ENCODE assay signal across 25 cellular contexts in genomic region chr11:60959445-60959844, GRCh38. TPM values are rescaled to one million over a fixed set of nuclear protein-coding genes. Genes with fewer than 3 reads are reported as not detected.
A peak's percentile ranks its signal among the peaks of the same experiment; 100 is the strongest.
DNase-seq lines count a peak whose midpoint lies in the region; TF ChIP-seq lines count a peak whose summit lies in the region.
"Had no signal": no experiment of that assay in that cellular context is flagged by ENCODE, and none has a peak within 500 bp of the region (broad histone marks: within the 10 kb centered on the region; RNA-seq: fewer than 3 reads in every experiment).

No MANE protein-coding gene starts in this region.

- CTCF ChIA-PET in RWPE1 (lab: Yijun Ruan, JAX): no interaction called here

- WGBS in mesendoderm (ENCODE audit: extremely low coverage, insufficient coverage, low lambda C conversion rate): no CpG with 5 or more reads among the region's 6 CpGs

- DNase-seq in GM04503 (ENCODE audit: low read depth) (peak; percentile 15), islet precursor cell (peak; percentile 48), cerebellum (ENCODE audit: low spot score) (no peak), RWPE1 (ENCODE audit: low spot score) (no peak), CD14-positive monocyte (ENCODE audit: low spot score) (no peak), mesendoderm (no peak)
- DNase-seq: C1 segment of cervical spinal cord, COR-L47, DMS 273 treated with DMSO at 0.1 percent for 48 hours, DND-41, GF-D8, GM23248, NCI-H1105, NCI-H1694, NCI-H2081 treated with DMSO at 0.1 percent for 48 hours, NCI-H774, SHP77 treated with DMSO at 0.1 percent for 48 hours had no signal

- H3K9ac ChIP-seq in BLaER1 (no peak overlapping the region), mesendoderm (ENCODE audit: low read length) (no peak overlapping the region)
- H3K9ac ChIP-seq: GM23248 had no signal

- H2BK5ac ChIP-seq in mesendoderm (ENCODE audit: low read length): no peak overlapping the region

- H2BK120ac ChIP-seq in mesendoderm (ENCODE audit: low read depth, low read length): no peak overlapping the region

- H3K4ac ChIP-seq in mesendoderm (ENCODE audit: low read depth, low read length): no peak overlapping the region

- peaks cover 3% of the 10 kb centered on the region for H3K27me3 Mint-ChIP-seq in brain
- H3K27me3 Mint-ChIP-seq in CD14-positive monocyte (ENCODE audit: low read depth in 3 of 3): peaks cover 39 to 55% (median 48%) of the 10 kb centered on the region in 3 donors

- POLR2A ChIA-PET in RWPE1 (lab: Yijun Ruan, JAX; ENCODE audit: low non-redundant PET): no interaction called here

- intact Hi-C loops in CD14-positive monocyte (cut with micrococcal nuclease): no loop called here

- H2AK5ac ChIP-seq in mesendoderm (ENCODE audit: low read length): no peak overlapping the region

- no peak overlapping the region for H2BK15ac ChIP-seq in mesendoderm (replicated peaks; ENCODE audit: low read depth)

- H3K27me3 ChIP-seq in BLaER1: no peaks in the 10 kb centered on the region
- no peaks in the 10 kb centered on the region for H3K27me3 ChIP-seq in mesendoderm (ENCODE audit: insufficient read depth, low read length, poor library complexity)

- no peaks in the 10 kb centered on the region for H4K20me1 ChIP-seq in BLaER1

- TF ChIP-seq CTCF in brain (conservative IDR thresholded peaks at IDR 0.05) (no peak), RWPE1 (conservative IDR thresholded peaks at IDR 0.05; ENCODE audit: low read depth) (no peak), CD14-positive monocyte (IDR thresholded peaks at IDR 0.05) (no peak)

- H3K23ac ChIP-seq in mesendoderm (ENCODE audit: low read length): no peak overlapping the region

- H3K4me2 ChIP-seq in BLaER1 (peak overlapping the region; percentile 58), mesendoderm (ENCODE audit: low read length) (no peak overlapping the region)
- H3K4me2 ChIP-seq: A549 had no signal

- H3K4me1 ChIP-seq in BLaER1 (peaks cover 27% of the 10 kb centered on the region), mesendoderm (ENCODE audit: control insufficient read depth, low read depth, low read length) (no peaks in the 10 kb centered on the region)
- H3K4me1 ChIP-seq: A549, HAP-1 had no signal

- peak overlapping the region in 3 of 5 experiments; percentile 3 to 35 (median 11) for H3K27ac Mint-ChIP-seq in brain
- H3K27ac Mint-ChIP-seq in CD14-positive monocyte: no peak overlapping the region

- no peak overlapping the region for H3K27ac ChIP-seq in BLaER1
- H3K27ac ChIP-seq in RWPE1: no peak overlapping the region
- H3K27ac ChIP-seq in mesendoderm (ENCODE audit: low read depth, low read length): no peak overlapping the region
- H3K27ac ChIP-seq: A549, GM23248 had no signal

- no peak overlapping the region for H4K8ac ChIP-seq in mesendoderm (ENCODE audit: low read depth, low read length)

- no peak overlapping the region for H3K4me3 Mint-ChIP-seq in brain
- H3K4me3 Mint-ChIP-seq in CD14-positive monocyte: peak overlapping the region in 1 of 2 donors; percentile 43

- no peaks in the 10 kb centered on the region for H3K79me2 ChIP-seq in mesendoderm (ENCODE audit: control insufficient read depth, insufficient read depth, low read length)

- no peak overlapping the region for H3K18ac ChIP-seq in mesendoderm (ENCODE audit: low read length)

- no peak overlapping the region for H3K56ac ChIP-seq in mesendoderm (ENCODE audit: low read length)

- H3K4me1 Mint-ChIP-seq in brain: peaks cover 9% of the 10 kb centered on the region
- peaks cover 25% of the 10 kb centered on the region for H3K4me1 Mint-ChIP-seq in CD14-positive monocyte

- no peak overlapping the region for H3K4me3 ChIP-seq in BLaER1
- H3K4me3 ChIP-seq in mesendoderm (ENCODE audit: low read length): no peak overlapping the region
- H3K4me3 ChIP-seq: A549, GM12878, GM23248, HAP-1 had no signal

- H3K9me3 Mint-ChIP-seq in brain: peaks cover 0 to 6% (median 3%) of the 10 kb centered on the region in 5 experiments
- H3K9me3 Mint-ChIP-seq in CD14-positive monocyte: peaks cover 0 to 3% (median 0%) of the 10 kb centered on the region in 7 donors

- H3K36me3 ChIP-seq in BLaER1 (no peaks in the 10 kb centered on the region), mesendoderm (ENCODE audit: control insufficient read depth, insufficient read depth, low read length) (no peaks in the 10 kb centered on the region)
- H3K36me3 ChIP-seq: HAP-1 had no signal

- H3K9me3 ChIP-seq in BLaER1: no peaks in the 10 kb centered on the region
- H3K9me3 ChIP-seq: A549, HAP-1 had no signal

- H4K5ac ChIP-seq in mesendoderm (ENCODE audit: low read length): no peak overlapping the region

- no peaks in the 10 kb centered on the region for H3K79me1 ChIP-seq in mesendoderm (ENCODE audit: low read length)

- no peaks in the 10 kb centered on the region for H3K36me3 Mint-ChIP-seq in brain
- H3K36me3 Mint-ChIP-seq in CD14-positive monocyte: peaks cover under 1 to 10% of the 10 kb centered on the region in 2 donors

RNA-seq across cellular contexts. Expression of gene SLC15A3, which starts 7.5 kb away (rescaled TPM):
- polyA plus RNA-seq in brain (ENCODE audit: insufficient read depth, low read depth, low replicate concordance): 11.9 TPM
- 3.3 TPM for total RNA-seq in cerebellum
- 10 to 100 TPM; 27.1 to 35.0 TPM for polyA plus RNA-seq in CD14-positive monocyte
- 14.1 TPM for polyA plus RNA-seq in mesendoderm (2013, experiment 1 of 2)
- polyA plus RNA-seq in mesendoderm (2013, experiment 2 of 2): 12.4 TPM
- total RNA-seq: NCI-H460 had no signal
- polyA plus RNA-seq: A549 had no signal

RNA-seq across cellular contexts. Expression of gene CD6, which starts 12.0 kb away (rescaled TPM):
- polyA plus RNA-seq in brain (ENCODE audit: insufficient read depth, low read depth, low replicate concordance) (0.63 TPM), CD14-positive monocyte (under 1 TPM; 0.39 TPM)
- total RNA-seq in cerebellum: 0.27 TPM
- 0.07 TPM for polyA plus RNA-seq in mesendoderm (2013, experiment 1 of 2)
- 0.03 TPM for polyA plus RNA-seq in mesendoderm (2013, experiment 2 of 2)
- total RNA-seq: GM23248, LHCN-M2, NCI-H460, OCI-LY7 had no signal
- polyA plus RNA-seq: GM23248 had no signal

RNA-seq across cellular contexts. Expression of gene TMEM132A, which starts 35.2 kb away (rescaled TPM):
- polyA plus RNA-seq in brain (ENCODE audit: insufficient read depth, low read depth, low replicate concordance) (113 TPM), CD14-positive monocyte (under 1 TPM; 0.21 to 0.31 TPM)
- 69.1 TPM for total RNA-seq in cerebellum
- 34.2 TPM for polyA plus RNA-seq in mesendoderm (2013, experiment 1 of 2)
- polyA plus RNA-seq in mesendoderm (2013, experiment 2 of 2): 32.7 TPM

RNA-seq across cellular contexts. Expression of gene TMEM109, which starts 45.5 kb away (rescaled TPM):
- polyA plus RNA-seq in brain (ENCODE audit: insufficient read depth, low read depth, low replicate concordance) (69.7 TPM), CD14-positive monocyte (100 to 1,000 TPM; 110 to 112 TPM)
- total RNA-seq in cerebellum: 7.3 TPM
- 47.0 TPM for polyA plus RNA-seq in mesendoderm (2013, experiment 1 of 2)
- polyA plus RNA-seq in mesendoderm (2013, experiment 2 of 2): 48.0 TPM

RNA-seq across cellular contexts. Expression of gene PRPF19, which starts 53.1 kb away (rescaled TPM):
- polyA plus RNA-seq in brain (ENCODE audit: insufficient read depth, low read depth, low replicate concordance) (200 TPM), CD14-positive monocyte (10 to 100 TPM in 1 of 2 donors, 1 to 10 TPM in 1; 7.8 to 12.2 TPM)
- 48.2 TPM for total RNA-seq in cerebellum
- 124 TPM for polyA plus RNA-seq in mesendoderm (2013, experiment 1 of 2)
- polyA plus RNA-seq in mesendoderm (2013, experiment 2 of 2): 124 TPM

Comparison
In these comparisons a context has a peak if more than half of its experiments do, and no peak if none do; other contexts are left out.
1. DNase-seq: peak in GM04503 (single experiment) and islet precursor cell (single experiment); none in cerebellum (single experiment), RWPE1 (single experiment), CD14-positive monocyte (single experiment) and mesendoderm (single experiment).
2. H3K27ac Mint-ChIP-seq: peak in brain (3 of 5); none in CD14-positive monocyte (0 of 7).
3. RNA of gene TMEM132A, which starts 35.2 kb away (polyA plus RNA-seq): 113 TPM in brain (single experiment); 0.21 to 0.31 TPM in CD14-positive monocyte; every median in the first group is over 10 times any median in the second.